In genomic region chr13:29935309-29935981, GRCh38 we compare ENCODE assay signal across 8 cellular contexts.
DNase-seq lines count a peak whose midpoint lies in the region; ATAC-seq, FAIRE-seq and TF ChIP-seq lines count a peak whose summit lies in the region.

No MANE protein-coding gene starts in this region.

- no peak overlapping the region for H3K27ac Mint-ChIP-seq in mesothelial cell of epicardium

- H3K4me3 Mint-ChIP-seq in mesothelial cell of epicardium = no peak overlapping the region

- H3K4me1 Mint-ChIP-seq in mesothelial cell of epicardium = peaks cover 2% of the 10 kb centered on the region

- peak; percentile 50 for FAIRE-seq in bronchial epithelial cell (lab: Jason Lieb, UNC)

- ATAC-seq in GM19324 (IDR thresholded peaks at IDR 0.05; ENCODE audit: low FRiP score, unreplicated experiment) = peak; percentile 83
- ATAC-seq in HG03064 (IDR thresholded peaks at IDR 0.05; ENCODE audit: low read depth, unreplicated experiment) = peak; percentile 96

- H3K36me3 ChIP-seq in bronchial epithelial cell (ENCODE audit: control insufficient read depth, insufficient read depth, low read length) = no peaks in the 10 kb centered on the region

- DNase-seq in T-helper 9 cell = peak; percentile 57
- no peak for DNase-seq in bronchial epithelial cell (ENCODE audit: low read depth)
- DNase-seq in stimulated activated CD4-positive, alpha-beta T cell treated with anti-CD3 and anti-CD28 coated beads, TNF-alpha, amount 100 ng/mL, for 24 hours (ENCODE audit: low read depth in 3 of 3) = peak; percentile 39 to 77 (median 47)
- DNase-seq in HPDE6-E6E7 (ENCODE audit: extremely low spot score) = no peak
- DNase-seq in GOT3 (lab: John Stamatoyannopoulos, UW) = no peak
- DNase-seq in mesothelial cell of epicardium (ENCODE audit: low spot score in 2 of 2, unreplicated experiment in 2 of 2) = no peak

- no peak overlapping the region for H3K4me3 ChIP-seq in bronchial epithelial cell (ENCODE audit: low read depth, low read length)

- H3K27me3 ChIP-seq in bronchial epithelial cell (ENCODE audit: control insufficient read depth, insufficient read depth, low read length) = peaks cover 12% of the 10 kb centered on the region

- TF ChIP-seq CTCF in bronchial epithelial cell (IDR thresholded peaks at IDR 0.05; ENCODE audit: insufficient read depth, low read length, severe bottlenecking) = no peak
- no peak for TF ChIP-seq CTCF in mesothelial cell of epicardium (IDR thresholded peaks at IDR 0.05; ENCODE audit: unreplicated experiment)

- peaks cover 13% of the 10 kb centered on the region for H3K9me3 Mint-ChIP-seq in mesothelial cell of epicardium

- peaks cover 3% of the 10 kb centered on the region for H3K27me3 Mint-ChIP-seq in mesothelial cell of epicardium (ENCODE audit: low read depth)

- no peaks in the 10 kb centered on the region for H3K36me3 Mint-ChIP-seq in mesothelial cell of epicardium

Comparison
In these comparisons a context has a peak if more than half of its experiments do, and no peak if none do; other contexts are left out.
1. DNase-seq: peak in T-helper 9 cell (single experiment) and stimulated activated CD4-positive, alpha-beta T cell treated with anti-CD3 and anti-CD28 coated beads, TNF-alpha, amount 100 ng/mL, for 24 hours (3 of 3); none in bronchial epithelial cell (single experiment), HPDE6-E6E7 (single experiment), GOT3 (single experiment) and mesothelial cell of epicardium (0 of 2).